ENCODE assay signal across 22 cellular contexts in genomic region chr11:111571829-111572501, GRCh38. TPM values are rescaled to one million over a fixed set of nuclear protein-coding genes. Genes with fewer than 3 reads are reported as not detected.
DNase-seq lines count a peak whose midpoint lies in the region; ATAC-seq and TF ChIP-seq lines count a peak whose summit lies in the region.
"Had no signal": no experiment of that assay in that cellular context is flagged by ENCODE, and none has a peak within 500 bp of the region (broad histone marks: within the 10 kb centered on the region; RNA-seq: fewer than 3 reads in every experiment).

No MANE protein-coding gene starts in this region.

- H3K9me2 ChIP-seq in GM23248 (ENCODE audit: insufficient read depth) (no peaks in the 10 kb centered on the region), hepatocyte (replicated peaks; ENCODE audit: insufficient read depth) (no peaks in the 10 kb centered on the region)

- H3K4me1 ChIP-seq in GM23248 (ENCODE audit: insufficient read depth) (peaks cover 39% of the 10 kb centered on the region), hepatocyte (ENCODE audit: insufficient read depth) (peaks cover 20% of the 10 kb centered on the region)
- H3K4me1 ChIP-seq: BE2C had no signal

- H3K36me3 ChIP-seq in GM23248 (ENCODE audit: low read depth), result no peaks in the 10 kb centered on the region
- H3K36me3 ChIP-seq in hepatocyte (replicated peaks; ENCODE audit: insufficient read depth, low read depth), result no peaks in the 10 kb centered on the region
- H3K36me3 ChIP-seq: BE2C had no signal

- TF ChIP-seq CTCF in hepatocyte (IDR thresholded peaks at IDR 0.05; ENCODE audit: poor library complexity), result no peak

- H3K9ac ChIP-seq in GM23248, result no peak overlapping the region

- no peaks in the 10 kb centered on the region for H4K20me1 ChIP-seq in GM23248 (ENCODE audit: insufficient read depth)
- H4K20me1 ChIP-seq in hepatocyte (ENCODE audit: insufficient read depth, poor library complexity, severe bottlenecking), result no peaks in the 10 kb centered on the region

- no peak overlapping the region for H2AFZ ChIP-seq in GM23248
- no peak overlapping the region for H2AFZ ChIP-seq in hepatocyte

- H3K4me3 ChIP-seq in GM23248, result no peak overlapping the region
- no peak overlapping the region for H3K4me3 ChIP-seq in hepatocyte
- H3K4me3 ChIP-seq: skin epidermis had no signal

- H3F3A ChIP-seq in GM23248 (ENCODE audit: insufficient read depth), result no peaks in the 10 kb centered on the region; the same call in 1 of the 2 replicates

- H3K4me2 ChIP-seq in GM23248 (ENCODE audit: unreplicated experiment) (no peak overlapping the region), hepatocyte (peak overlapping the region; percentile 31)

- H3K9me3 ChIP-seq in GM23248 (ENCODE audit: low read depth) (no peaks in the 10 kb centered on the region), hepatocyte (ENCODE audit: low read depth) (no peaks in the 10 kb centered on the region)
- H3K9me3 ChIP-seq: BE2C had no signal

- DNase-seq in GM23248 (peak; percentile 57), hepatocyte (ENCODE audit: low spot score) (no peak), DMS53 (lab: John Stamatoyannopoulos, UW) (no peak), activated gamma-delta T cell (lab: John Stamatoyannopoulos, UW) (no peak), NCI-H2196 (lab: John Stamatoyannopoulos, UW; ENCODE audit: unreplicated experiment) (no peak)
- DNase-seq: activated CD4-positive, CD25-positive, alpha-beta regulatory T cell treated with anti-CD3 and anti-CD28 coated beads, Interleukin-2, amount 50 U/mL, for 72 hours; activated CD8-positive, alpha-beta memory T cell treated with anti-CD3 and anti-CD28 coated beads for 24 hours; BE2C; erythroblast; mammary epithelial cell; naive thymus-derived CD8-positive, alpha-beta T cell; NCI-H2029; NCI-H446 treated with DMSO at 0.1 percent for 48 hours; posterior cingulate gyrus; SHP77 treated with DMSO at 0.1 percent for 48 hours; stimulated activated CD4-positive, alpha-beta T cell treated with anti-CD3 and anti-CD28 coated beads, Interleukin-4, amount 100 ng/mL, for 4 hours; substantia nigra had no signal

- in situ Hi-C loops in GM23248 (cut with MboI), result loop anchor here (10.0 kb wide), 1 partner anchor 63 kb away; no protein-coding TSS in a partner anchor

- H3K27me3 ChIP-seq in GM23248 (replicated peaks; ENCODE audit: insufficient read depth), result no peaks in the 10 kb centered on the region
- no peaks in the 10 kb centered on the region for H3K27me3 ChIP-seq in hepatocyte
- H3K27me3 ChIP-seq: BE2C had no signal

- WGBS in GM23248 (ENCODE audit: low coverage in 1 of 2, low lambda C conversion rate in 2 of 2, missing lambda C conversion rate in 2 of 2), 2 experiments, result 31 to 37% methylated on average over 5 to 6 of the region's 6 CpGs
- 61% methylated on average over 6 of the region's 6 CpGs for WGBS in hepatocyte (ENCODE audit: low lambda C conversion rate, missing lambda C conversion rate)

- H3K27ac ChIP-seq in GM23248 (no peak overlapping the region), hepatocyte (no peak overlapping the region)

- ATAC-seq in SK-N-SH treated with all-trans-retinoic acid at 6 μM for 48 hours, result peak; percentile 11
- no peak for ATAC-seq in GM21528 (IDR thresholded peaks at IDR 0.05; ENCODE audit: low FRiP score, unreplicated experiment)
- ATAC-seq: naive thymus-derived CD8-positive, alpha-beta T cell had no signal

- H3K79me2 ChIP-seq in GM23248 (ENCODE audit: insufficient read depth) (no peaks in the 10 kb centered on the region), hepatocyte (no peaks in the 10 kb centered on the region)

TF ChIP-seq in SK-N-SH treated with all-trans-retinoic acid at 6 μM for 48 hours, 23 proteins besides CTCF, POLR2A, EP300 and RAD21:
- TF ChIP-seq SNAI2 (CRISPR knock-in tag; IDR thresholded peaks at IDR 0.05) (no peak), CSDC2 (CRISPR knock-in tag; IDR thresholded peaks at IDR 0.05) (no peak), OSR1 (CRISPR knock-in tag; IDR thresholded peaks at IDR 0.05) (no peak), ZNF565 (CRISPR knock-in tag; conservative IDR thresholded peaks at IDR 0.05; ENCODE audit: low read depth) (no peak), GLIS3 (CRISPR knock-in tag; IDR thresholded peaks at IDR 0.05) (no peak), ZNF70 (CRISPR knock-in tag; IDR thresholded peaks at IDR 0.05) (no peak)

RNA-seq across cellular contexts. Expression of gene SIK2, which starts 30.3 kb away (rescaled TPM):
- 14.7 and 14.8 TPM in 2 replicates for total RNA-seq in GM23248 (2014; rRNA removed; shearing (Covaris generic))
- 5.9 and 6.2 TPM in 2 replicates for polyA plus RNA-seq in GM23248 (2016; fragmentation: Nextera tagmentation; extraction: Ambion mirVana)
- total RNA-seq in hepatocyte, result 20.5 and 22.2 TPM in 2 replicates
- 3.1 and 3.2 TPM in 2 replicates for polyA plus RNA-seq in hepatocyte

RNA-seq across cellular contexts. Expression of gene LAYN, which starts 31.4 kb away (rescaled TPM):
- total RNA-seq in GM23248 (2014; rRNA removed; shearing (Covaris generic)), result 117 and 118 TPM in 2 replicates
- polyA plus RNA-seq in GM23248 (2016; fragmentation: Nextera tagmentation; extraction: Ambion mirVana) (121 and 127 TPM in 2 replicates), hepatocyte (7.5 and 7.7 TPM in 2 replicates)
- 7.6 and 12.6 TPM in 2 replicates for total RNA-seq in hepatocyte

RNA-seq across cellular contexts. Expression of gene HOATZ, which starts 57.4 kb away (rescaled TPM):
- total RNA-seq in GM23248 (2014; rRNA removed; shearing (Covaris generic)), result not detected in 2 replicates
- not detected in 2 replicates for polyA plus RNA-seq in GM23248 (2016; fragmentation: Nextera tagmentation; extraction: Ambion mirVana)
- not detected in 2 replicates for total RNA-seq in hepatocyte
- not detected in 2 replicates for polyA plus RNA-seq in hepatocyte
- total RNA-seq: activated T-helper 1 cell treated with anti-CD3 and anti-CD28 coated beads, Interleukin-12 subunit alpha, Interleukin-12 subunit beta, Interleukin-2, Interleukin-4 antibody, amounts not matched to agents 30 ng/mL and 10 ng/mL and 1 ng/mL, durations not matched to agents 14 hours and 24 hours and 36 hours; H4; mammary epithelial cell; naive thymus-derived CD8-positive, alpha-beta T cell had no signal
- polyA plus RNA-seq: mammary epithelial cell; naive thymus-derived CD8-positive, alpha-beta T cell had no signal

RNA-seq across cellular contexts. Expression of gene BTG4, which starts 59.8 kb away (rescaled TPM):
- total RNA-seq in GM23248 (2014; rRNA removed; shearing (Covaris generic)), result not detected in 2 replicates
- polyA plus RNA-seq in GM23248 (2016; fragmentation: Nextera tagmentation; extraction: Ambion mirVana) (0.33 TPM in 1 of 2 replicates, not detected in the other), hepatocyte (not detected in 2 replicates)
- not detected in 2 replicates for total RNA-seq in hepatocyte
- total RNA-seq: activated T-helper 1 cell treated with anti-CD3 and anti-CD28 coated beads, Interleukin-12 subunit alpha, Interleukin-12 subunit beta, Interleukin-2, Interleukin-4 antibody, amounts not matched to agents 30 ng/mL and 10 ng/mL and 1 ng/mL, durations not matched to agents 14 hours and 24 hours and 36 hours; mammary epithelial cell; naive thymus-derived CD8-positive, alpha-beta T cell had no signal
- polyA plus RNA-seq: naive thymus-derived CD8-positive, alpha-beta T cell had no signal
